34 cellular contexts compared by ENCODE assay signal in genomic region chr1:6648556-6648955, GRCh38.
"Had no signal": no experiment of that assay in that cellular context is flagged by ENCODE, and none has a peak within 500 bp of the region (broad histone marks: within the 10 kb centered on the region; RNA-seq: fewer than 3 reads in every experiment).

No MANE protein-coding gene starts in this region.

- H3K27ac ChIP-seq: ascending aorta, cardiac muscle cell, VCaP had no signal

- ATAC-seq: activated CD8-positive, alpha-beta T cell treated with anti-CD3 and anti-CD28 coated beads for 36 hours; activated naive CD8-positive, alpha-beta T cell treated with anti-CD3 and anti-CD28 coated beads, Interleukin-2, amount 50 U/mL, for 24 hours; activated T-cell treated with anti-CD3 and anti-CD28 coated beads, Interleukin-2, amount 50 U/mL, for 4 hours; activated T-cell treated with anti-CD3 and anti-CD28 coated beads, Interleukin-2, amount 50 U/mL, for 72 hours had no signal

- H3K27me3 Mint-ChIP-seq: activated B cell treated with CpG ODN at 0.5 μM for 24 hours; activated CD4-positive, alpha-beta memory T cell treated with anti-CD3 and anti-CD28 coated beads for 36 hours; activated CD4-positive, alpha-beta T cell treated with anti-CD3 and anti-CD28 coated beads, Interleukin-2, amount 10 ng/mL, durations not matched to agents 24 days and 14 days; activated CD8-positive, alpha-beta T cell treated with anti-CD3 and anti-CD28 coated beads for 36 hours; activated naive CD4-positive, alpha-beta T cell treated with anti-CD3 and anti-CD28 coated beads, Interleukin-2, amount 10 ng/mL, durations not matched to agents 7 days and 5 days; activated naive CD4-positive, alpha-beta T cell treated with anti-CD3 and anti-CD28 coated beads, Interleukin-2, amount 50 U/mL, for 24 hours; activated naive CD8-positive, alpha-beta T cell; activated naive CD8-positive, alpha-beta T cell treated with anti-CD3 and anti-CD28 coated beads, Interleukin-2, amount 10 ng/mL, durations not matched to agents 7 days and 5 days; activated naive CD8-positive, alpha-beta T cell treated with anti-CD3 and anti-CD28 coated beads, Interleukin-2, amount 50 U/mL, for 24 hours; brain; central memory CD8-positive, alpha-beta T cell had no signal

- H3K27ac Mint-ChIP-seq: activated B cell treated with CpG ODN at 0.5 μM for 24 hours; activated CD4-positive, alpha-beta memory T cell treated with anti-CD3 and anti-CD28 coated beads for 36 hours; activated CD4-positive, alpha-beta T cell treated with anti-CD3 and anti-CD28 coated beads, Interleukin-2, amount 10 ng/mL, durations not matched to agents 24 days and 14 days; activated CD8-positive, alpha-beta T cell treated with anti-CD3 and anti-CD28 coated beads for 36 hours; activated naive CD4-positive, alpha-beta T cell treated with anti-CD3 and anti-CD28 coated beads, Interleukin-2, amount 10 ng/mL, durations not matched to agents 7 days and 5 days; activated naive CD4-positive, alpha-beta T cell treated with anti-CD3 and anti-CD28 coated beads, Interleukin-2, amount 50 U/mL, for 24 hours; activated naive CD8-positive, alpha-beta T cell; activated naive CD8-positive, alpha-beta T cell treated with anti-CD3 and anti-CD28 coated beads, Interleukin-2, amount 10 ng/mL, durations not matched to agents 7 days and 5 days; activated naive CD8-positive, alpha-beta T cell treated with anti-CD3 and anti-CD28 coated beads, Interleukin-2, amount 50 U/mL, for 24 hours; activated T-cell treated with anti-CD3 and anti-CD28 coated beads, Interleukin-2, amount 50 U/mL, for 72 hours; activated T-helper 2 cell treated with anti-CD3 and anti-CD28 coated beads, Interferon-gamma antibody, Interleukin-2, Interleukin-4, amounts not matched to agents 10 μg/mL and 5 μg/mL and 100 μg/mL, durations not matched to agents 14 hours and 24 hours and 36 hours; brain; T-helper 2 cell treated with Interferon-gamma antibody and Interleukin-4, amounts not matched to agents 5 μg/mL and 100 μg/mL, for 36 hours had no signal

- H3K27me3 ChIP-seq: ascending aorta, cardiac muscle cell had no signal

- H3K4me1 ChIP-seq: ascending aorta had no signal

- H3K4me3 Mint-ChIP-seq: activated B cell treated with CpG ODN at 0.5 μM for 24 hours; activated CD4-positive, alpha-beta memory T cell treated with anti-CD3 and anti-CD28 coated beads for 36 hours; activated CD4-positive, alpha-beta T cell treated with anti-CD3 and anti-CD28 coated beads, Interleukin-2, amount 10 ng/mL, durations not matched to agents 24 days and 14 days; activated CD8-positive, alpha-beta T cell treated with anti-CD3 and anti-CD28 coated beads for 36 hours; activated naive CD4-positive, alpha-beta T cell treated with anti-CD3 and anti-CD28 coated beads, Interleukin-2, amount 10 ng/mL, durations not matched to agents 7 days and 5 days; activated naive CD4-positive, alpha-beta T cell treated with anti-CD3 and anti-CD28 coated beads, Interleukin-2, amount 50 U/mL, for 24 hours; activated naive CD8-positive, alpha-beta T cell; activated naive CD8-positive, alpha-beta T cell treated with anti-CD3 and anti-CD28 coated beads, Interleukin-2, amount 10 ng/mL, durations not matched to agents 7 days and 5 days; activated naive CD8-positive, alpha-beta T cell treated with anti-CD3 and anti-CD28 coated beads, Interleukin-2, amount 50 U/mL, for 24 hours; activated T-cell treated with anti-CD3 and anti-CD28 coated beads, Interleukin-2, amount 50 U/mL, for 4 hours; activated T-cell treated with anti-CD3 and anti-CD28 coated beads, Interleukin-2, amount 50 U/mL, for 72 hours; brain; central memory CD8-positive, alpha-beta T cell; T-helper 2 cell treated with Interferon-gamma antibody and Interleukin-4, amounts not matched to agents 5 μg/mL and 100 μg/mL, for 36 hours had no signal

- H3K4me3 ChIP-seq: ascending aorta, cardiac muscle cell had no signal

- H3K36me3 Mint-ChIP-seq: activated naive CD8-positive, alpha-beta T cell treated with anti-CD3 and anti-CD28 coated beads, Interleukin-2, amount 10 ng/mL, durations not matched to agents 7 days and 5 days had no signal

- H3K9me3 ChIP-seq: ascending aorta had no signal

- H3K4me1 Mint-ChIP-seq: central memory CD8-positive, alpha-beta T cell had no signal

- DNase-seq: activated B cell treated with CpG ODN at 0.5 μM for 24 hours; activated CD4-positive, alpha-beta memory T cell treated with anti-CD3 and anti-CD28 coated beads for 36 hours; activated CD4-positive, alpha-beta T cell treated with anti-CD3 and anti-CD28 coated beads for 4 hours; activated CD4-positive, alpha-beta T cell treated with anti-CD3 and anti-CD28 coated beads, Interleukin-2, amount 10 ng/mL, durations not matched to agents 24 days and 14 days; activated CD4-positive, alpha-beta T cell treated with anti-CD3 and anti-CD28 coated beads, Interleukin-2, amount 50 U/mL, for 1 hour; activated CD4-positive, alpha-beta T cell treated with anti-CD3 and anti-CD28 coated beads, Interleukin-2, amount 50 U/mL, for 4 hours; activated CD4-positive, CD25-positive, alpha-beta regulatory T cell treated with anti-CD3 and anti-CD28 coated beads, Interleukin-2, amount 50 U/mL, for 72 hours; activated CD8-positive, alpha-beta memory T cell treated with anti-CD3 and anti-CD28 coated beads, Interleukin-2, amount 50 U/mL, for 4 hours; activated CD8-positive, alpha-beta T cell treated with anti-CD3 and anti-CD28 coated beads for 36 hours; activated effector memory CD4-positive, alpha-beta T cell treated with Interleukin-2 at 50 U/mL for 16 hours; activated gamma-delta T cell; activated naive CD4-positive, alpha-beta T cell treated with anti-CD3 and anti-CD28 coated beads, Interleukin-2, amount 10 ng/mL, durations not matched to agents 7 days and 5 days; activated naive CD4-positive, alpha-beta T cell treated with Interleukin-2 at 50 U/mL for 16 hours; activated naive CD8-positive, alpha-beta T cell treated with anti-CD3 and anti-CD28 coated beads, Interleukin-2, amount 10 ng/mL, durations not matched to agents 7 days and 5 days; activated naive CD8-positive, alpha-beta T cell treated with anti-CD3 and anti-CD28 coated beads, Interleukin-2, amount 50 U/mL, for 24 hours; activated T-cell treated with anti-CD3 and anti-CD28 coated beads for 4 hours; activated T-cell treated with anti-CD3 and anti-CD28 coated beads, Interleukin-2, amount 50 U/mL, for 1 hour; activated T-cell treated with anti-CD3 and anti-CD28 coated beads, Interleukin-2, amount 50 U/mL, for 4 hours; activated T-cell treated with anti-CD3 and anti-CD28 coated beads, Interleukin-2, amount 50 U/mL, for 72 hours; amygdala; anterior cingulate cortex; caudate nucleus; cerebellar nuclear complex; T-helper 2 cell; T-helper 9 cell had no signal

- H3K9me3 Mint-ChIP-seq: activated B cell treated with CpG ODN at 0.5 μM for 24 hours; activated CD4-positive, alpha-beta memory T cell treated with anti-CD3 and anti-CD28 coated beads for 36 hours; activated CD4-positive, alpha-beta T cell treated with anti-CD3 and anti-CD28 coated beads, Interleukin-2, amount 10 ng/mL, durations not matched to agents 24 days and 14 days; activated CD8-positive, alpha-beta T cell treated with anti-CD3 and anti-CD28 coated beads for 36 hours; activated naive CD4-positive, alpha-beta T cell treated with anti-CD3 and anti-CD28 coated beads, Interleukin-2, amount 10 ng/mL, durations not matched to agents 7 days and 5 days; activated naive CD4-positive, alpha-beta T cell treated with anti-CD3 and anti-CD28 coated beads, Interleukin-2, amount 50 U/mL, for 24 hours; activated naive CD8-positive, alpha-beta T cell treated with anti-CD3 and anti-CD28 coated beads, Interleukin-2, amount 10 ng/mL, durations not matched to agents 7 days and 5 days; activated naive CD8-positive, alpha-beta T cell treated with anti-CD3 and anti-CD28 coated beads, Interleukin-2, amount 50 U/mL, for 24 hours; activated T-cell treated with anti-CD3 and anti-CD28 coated beads, Interleukin-2, amount 50 U/mL, for 4 hours; activated T-cell treated with anti-CD3 and anti-CD28 coated beads, Interleukin-2, amount 50 U/mL, for 72 hours; activated T-helper 2 cell treated with anti-CD3 and anti-CD28 coated beads, Interferon-gamma antibody, Interleukin-2, Interleukin-4, amounts not matched to agents 10 μg/mL and 5 μg/mL and 100 μg/mL, durations not matched to agents 14 hours and 24 hours and 36 hours; brain; central memory CD8-positive, alpha-beta T cell; T-helper 2 cell treated with Interferon-gamma antibody and Interleukin-4, amounts not matched to agents 5 μg/mL and 100 μg/mL, for 36 hours had no signal
